Comparison of ENCODE assay signal across 1 cellular context in genomic region chr5:11384441-11385250, GRCh38.
A peak's percentile ranks its signal among the peaks of the same experiment; 100 is the strongest.
TF ChIP-seq lines count a peak whose summit lies in the region.

No MANE protein-coding gene starts in this region.

TF ChIP-seq in H1, 55 proteins besides CTCF, POLR2A, EP300 and RAD21:
- TF ChIP-seq ATF2 (IDR thresholded peaks at IDR 0.05; ENCODE audit: low read length), result no peak
- peak in 1 of 2 experiments; percentile 59; a peak in 1 of 4 replicates for TF ChIP-seq HDAC2 (IDR thresholded peaks at IDR 0.05; ENCODE audit: borderline replicate concordance in 1 of 2, low read depth in 2 of 2, low read length in 2 of 2)
- TF ChIP-seq SUZ12 (IDR thresholded peaks at IDR 0.05; ENCODE audit: low read length), result peak; percentile 62
- TF ChIP-seq EZH2 (IDR thresholded peaks at IDR 0.05; ENCODE audit: low read depth, low read length, severe bottlenecking), result peak; percentile 83
- TF ChIP-seq, protein P1, sequence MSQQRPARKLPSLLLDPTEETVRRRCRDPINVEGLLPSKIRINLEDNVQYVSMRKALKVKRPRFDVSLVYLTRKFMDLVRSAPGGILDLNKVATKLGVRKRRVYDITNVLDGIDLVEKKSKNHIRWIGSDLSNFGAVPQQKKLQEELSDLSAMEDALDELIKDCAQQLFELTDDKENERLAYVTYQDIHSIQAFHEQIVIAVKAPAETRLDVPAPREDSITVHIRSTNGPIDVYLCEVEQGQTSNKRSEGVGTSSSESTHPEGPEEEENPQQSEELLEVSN (IDR thresholded peaks at IDR 0.05), result peak; percentile 53
- TF ChIP-seq JUN (IDR thresholded peaks at IDR 0.05; ENCODE audit: low read depth, low read length), result no peak
- peak; percentile 70 for TF ChIP-seq MAX (IDR thresholded peaks at IDR 0.05)
- peak; percentile 92 for TF ChIP-seq KDM4A (IDR thresholded peaks at IDR 0.05; ENCODE audit: low read depth, low read length, severe bottlenecking)
- peak; percentile 39 for TF ChIP-seq ASH2L (IDR thresholded peaks at IDR 0.05; ENCODE audit: low read length)
- TF ChIP-seq, protein P2, sequence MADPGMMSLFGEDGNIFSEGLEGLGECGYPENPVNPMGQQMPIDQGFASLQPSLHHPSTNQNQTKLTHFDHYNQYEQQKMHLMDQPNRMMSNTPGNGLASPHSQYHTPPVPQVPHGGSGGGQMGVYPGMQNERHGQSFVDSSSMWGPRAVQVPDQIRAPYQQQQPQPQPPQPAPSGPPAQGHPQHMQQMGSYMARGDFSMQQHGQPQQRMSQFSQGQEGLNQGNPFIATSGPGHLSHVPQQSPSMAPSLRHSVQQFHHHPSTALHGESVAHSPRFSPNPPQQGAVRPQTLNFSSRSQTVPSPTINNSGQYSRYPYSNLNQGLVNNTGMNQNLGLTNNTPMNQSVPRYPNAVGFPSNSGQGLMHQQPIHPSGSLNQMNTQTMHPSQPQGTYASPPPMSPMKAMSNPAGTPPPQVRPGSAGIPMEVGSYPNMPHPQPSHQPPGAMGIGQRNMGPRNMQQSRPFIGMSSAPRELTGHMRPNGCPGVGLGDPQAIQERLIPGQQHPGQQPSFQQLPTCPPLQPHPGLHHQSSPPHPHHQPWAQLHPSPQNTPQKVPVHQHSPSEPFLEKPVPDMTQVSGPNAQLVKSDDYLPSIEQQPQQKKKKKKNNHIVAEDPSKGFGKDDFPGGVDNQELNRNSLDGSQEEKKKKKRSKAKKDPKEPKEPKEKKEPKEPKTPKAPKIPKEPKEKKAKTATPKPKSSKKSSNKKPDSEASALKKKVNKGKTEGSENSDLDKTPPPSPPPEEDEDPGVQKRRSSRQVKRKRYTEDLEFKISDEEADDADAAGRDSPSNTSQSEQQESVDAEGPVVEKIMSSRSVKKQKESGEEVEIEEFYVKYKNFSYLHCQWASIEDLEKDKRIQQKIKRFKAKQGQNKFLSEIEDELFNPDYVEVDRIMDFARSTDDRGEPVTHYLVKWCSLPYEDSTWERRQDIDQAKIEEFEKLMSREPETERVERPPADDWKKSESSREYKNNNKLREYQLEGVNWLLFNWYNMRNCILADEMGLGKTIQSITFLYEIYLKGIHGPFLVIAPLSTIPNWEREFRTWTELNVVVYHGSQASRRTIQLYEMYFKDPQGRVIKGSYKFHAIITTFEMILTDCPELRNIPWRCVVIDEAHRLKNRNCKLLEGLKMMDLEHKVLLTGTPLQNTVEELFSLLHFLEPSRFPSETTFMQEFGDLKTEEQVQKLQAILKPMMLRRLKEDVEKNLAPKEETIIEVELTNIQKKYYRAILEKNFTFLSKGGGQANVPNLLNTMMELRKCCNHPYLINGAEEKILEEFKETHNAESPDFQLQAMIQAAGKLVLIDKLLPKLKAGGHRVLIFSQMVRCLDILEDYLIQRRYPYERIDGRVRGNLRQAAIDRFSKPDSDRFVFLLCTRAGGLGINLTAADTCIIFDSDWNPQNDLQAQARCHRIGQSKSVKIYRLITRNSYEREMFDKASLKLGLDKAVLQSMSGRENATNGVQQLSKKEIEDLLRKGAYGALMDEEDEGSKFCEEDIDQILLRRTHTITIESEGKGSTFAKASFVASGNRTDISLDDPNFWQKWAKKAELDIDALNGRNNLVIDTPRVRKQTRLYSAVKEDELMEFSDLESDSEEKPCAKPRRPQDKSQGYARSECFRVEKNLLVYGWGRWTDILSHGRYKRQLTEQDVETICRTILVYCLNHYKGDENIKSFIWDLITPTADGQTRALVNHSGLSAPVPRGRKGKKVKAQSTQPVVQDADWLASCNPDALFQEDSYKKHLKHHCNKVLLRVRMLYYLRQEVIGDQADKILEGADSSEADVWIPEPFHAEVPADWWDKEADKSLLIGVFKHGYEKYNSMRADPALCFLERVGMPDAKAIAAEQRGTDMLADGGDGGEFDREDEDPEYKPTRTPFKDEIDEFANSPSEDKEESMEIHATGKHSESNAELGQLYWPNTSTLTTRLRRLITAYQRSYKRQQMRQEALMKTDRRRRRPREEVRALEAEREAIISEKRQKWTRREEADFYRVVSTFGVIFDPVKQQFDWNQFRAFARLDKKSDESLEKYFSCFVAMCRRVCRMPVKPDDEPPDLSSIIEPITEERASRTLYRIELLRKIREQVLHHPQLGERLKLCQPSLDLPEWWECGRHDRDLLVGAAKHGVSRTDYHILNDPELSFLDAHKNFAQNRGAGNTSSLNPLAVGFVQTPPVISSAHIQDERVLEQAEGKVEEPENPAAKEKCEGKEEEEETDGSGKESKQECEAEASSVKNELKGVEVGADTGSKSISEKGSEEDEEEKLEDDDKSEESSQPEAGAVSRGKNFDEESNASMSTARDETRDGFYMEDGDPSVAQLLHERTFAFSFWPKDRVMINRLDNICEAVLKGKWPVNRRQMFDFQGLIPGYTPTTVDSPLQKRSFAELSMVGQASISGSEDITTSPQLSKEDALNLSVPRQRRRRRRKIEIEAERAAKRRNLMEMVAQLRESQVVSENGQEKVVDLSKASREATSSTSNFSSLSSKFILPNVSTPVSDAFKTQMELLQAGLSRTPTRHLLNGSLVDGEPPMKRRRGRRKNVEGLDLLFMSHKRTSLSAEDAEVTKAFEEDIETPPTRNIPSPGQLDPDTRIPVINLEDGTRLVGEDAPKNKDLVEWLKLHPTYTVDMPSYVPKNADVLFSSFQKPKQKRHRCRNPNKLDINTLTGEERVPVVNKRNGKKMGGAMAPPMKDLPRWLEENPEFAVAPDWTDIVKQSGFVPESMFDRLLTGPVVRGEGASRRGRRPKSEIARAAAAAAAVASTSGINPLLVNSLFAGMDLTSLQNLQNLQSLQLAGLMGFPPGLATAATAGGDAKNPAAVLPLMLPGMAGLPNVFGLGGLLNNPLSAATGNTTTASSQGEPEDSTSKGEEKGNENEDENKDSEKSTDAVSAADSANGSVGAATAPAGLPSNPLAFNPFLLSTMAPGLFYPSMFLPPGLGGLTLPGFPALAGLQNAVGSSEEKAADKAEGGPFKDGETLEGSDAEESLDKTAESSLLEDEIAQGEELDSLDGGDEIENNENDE (IDR thresholded peaks at IDR 0.05; ENCODE audit: insufficient replicate concordance, low read length), result no peak
- TF ChIP-seq PHF8 (conservative IDR thresholded peaks at IDR 0.05; ENCODE audit: low read depth, low read length), result 0 out of 2 replicates have a peak, but pooled peaks have one; percentile 18
